1 cellular context compared by ENCODE assay signal in the genomic region with DNA sequence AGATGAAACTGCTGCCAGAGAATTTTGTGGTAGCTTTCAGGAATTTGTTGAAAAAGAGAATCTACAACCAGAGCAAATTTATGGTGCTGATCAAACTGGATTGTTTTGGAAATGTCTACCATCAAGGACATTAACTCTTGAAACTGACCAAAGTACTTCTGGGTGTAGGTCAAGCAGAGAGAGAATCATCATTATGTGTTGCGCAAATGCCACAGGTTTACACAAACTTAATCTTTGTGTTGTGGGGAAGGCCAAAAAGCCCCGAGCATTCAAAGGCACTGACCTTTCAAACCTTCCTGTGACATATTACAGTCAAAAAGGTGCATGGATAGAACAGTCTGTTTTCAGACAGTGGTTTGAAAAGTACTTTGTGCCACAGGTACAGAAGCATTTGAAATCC.
TF ChIP-seq lines count a peak whose summit lies in the region.

No MANE protein-coding gene starts in this region.

TF ChIP-seq in liver, 16 proteins besides CTCF, POLR2A, EP300 and RAD21 (continued from another document):
- TF ChIP-seq, protein P1, sequence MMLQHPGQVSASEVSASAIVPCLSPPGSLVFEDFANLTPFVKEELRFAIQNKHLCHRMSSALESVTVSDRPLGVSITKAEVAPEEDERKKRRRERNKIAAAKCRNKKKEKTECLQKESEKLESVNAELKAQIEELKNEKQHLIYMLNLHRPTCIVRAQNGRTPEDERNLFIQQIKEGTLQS (IDR thresholded peaks at IDR 0.05) = peak; percentile 7
- TF ChIP-seq YY1 (IDR thresholded peaks at IDR 0.05) (peak; percentile 77), FOXA1 (IDR thresholded peaks at IDR 0.05) (peak; percentile 55), SP1 (IDR thresholded peaks at IDR 0.05) (peak; percentile 84), FOXA2 (IDR thresholded peaks at IDR 0.05) (peak; percentile 61), NR2F2 (IDR thresholded peaks at IDR 0.05) (peak; percentile 34), TAF1 (conservative IDR thresholded peaks at IDR 0.05) (peak; percentile 37), HNF4G (IDR thresholded peaks at IDR 0.05) (peak; percentile 80), GABPA (IDR thresholded peaks at IDR 0.05 in 1 of 2, conservative IDR thresholded peaks at IDR 0.05 in 1 of 2) (peak in 1 of 2 donors; percentile 49), EGR1 (IDR thresholded peaks at IDR 0.05; ENCODE audit: low read depth in 2 of 2) (peak in 1 of 2 donors; percentile 79), RXRA (IDR thresholded peaks at IDR 0.05) (peak; percentile 91 to 96)
- TF ChIP-seq, protein P2, sequence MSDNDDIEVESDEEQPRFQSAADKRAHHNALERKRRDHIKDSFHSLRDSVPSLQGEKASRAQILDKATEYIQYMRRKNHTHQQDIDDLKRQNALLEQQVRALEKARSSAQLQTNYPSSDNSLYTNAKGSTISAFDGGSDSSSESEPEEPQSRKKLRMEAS (IDR thresholded peaks at IDR 0.05) = peak; percentile 72
- TF ChIP-seq, protein P3, sequence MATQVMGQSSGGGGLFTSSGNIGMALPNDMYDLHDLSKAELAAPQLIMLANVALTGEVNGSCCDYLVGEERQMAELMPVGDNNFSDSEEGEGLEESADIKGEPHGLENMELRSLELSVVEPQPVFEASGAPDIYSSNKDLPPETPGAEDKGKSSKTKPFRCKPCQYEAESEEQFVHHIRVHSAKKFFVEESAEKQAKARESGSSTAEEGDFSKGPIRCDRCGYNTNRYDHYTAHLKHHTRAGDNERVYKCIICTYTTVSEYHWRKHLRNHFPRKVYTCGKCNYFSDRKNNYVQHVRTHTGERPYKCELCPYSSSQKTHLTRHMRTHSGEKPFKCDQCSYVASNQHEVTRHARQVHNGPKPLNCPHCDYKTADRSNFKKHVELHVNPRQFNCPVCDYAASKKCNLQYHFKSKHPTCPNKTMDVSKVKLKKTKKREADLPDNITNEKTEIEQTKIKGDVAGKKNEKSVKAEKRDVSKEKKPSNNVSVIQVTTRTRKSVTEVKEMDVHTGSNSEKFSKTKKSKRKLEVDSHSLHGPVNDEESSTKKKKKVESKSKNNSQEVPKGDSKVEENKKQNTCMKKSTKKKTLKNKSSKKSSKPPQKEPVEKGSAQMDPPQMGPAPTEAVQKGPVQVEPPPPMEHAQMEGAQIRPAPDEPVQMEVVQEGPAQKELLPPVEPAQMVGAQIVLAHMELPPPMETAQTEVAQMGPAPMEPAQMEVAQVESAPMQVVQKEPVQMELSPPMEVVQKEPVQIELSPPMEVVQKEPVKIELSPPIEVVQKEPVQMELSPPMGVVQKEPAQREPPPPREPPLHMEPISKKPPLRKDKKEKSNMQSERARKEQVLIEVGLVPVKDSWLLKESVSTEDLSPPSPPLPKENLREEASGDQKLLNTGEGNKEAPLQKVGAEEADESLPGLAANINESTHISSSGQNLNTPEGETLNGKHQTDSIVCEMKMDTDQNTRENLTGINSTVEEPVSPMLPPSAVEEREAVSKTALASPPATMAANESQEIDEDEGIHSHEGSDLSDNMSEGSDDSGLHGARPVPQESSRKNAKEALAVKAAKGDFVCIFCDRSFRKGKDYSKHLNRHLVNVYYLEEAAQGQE (IDR thresholded peaks at IDR 0.05) = peak; percentile 55
- TF ChIP-seq, protein P4, sequence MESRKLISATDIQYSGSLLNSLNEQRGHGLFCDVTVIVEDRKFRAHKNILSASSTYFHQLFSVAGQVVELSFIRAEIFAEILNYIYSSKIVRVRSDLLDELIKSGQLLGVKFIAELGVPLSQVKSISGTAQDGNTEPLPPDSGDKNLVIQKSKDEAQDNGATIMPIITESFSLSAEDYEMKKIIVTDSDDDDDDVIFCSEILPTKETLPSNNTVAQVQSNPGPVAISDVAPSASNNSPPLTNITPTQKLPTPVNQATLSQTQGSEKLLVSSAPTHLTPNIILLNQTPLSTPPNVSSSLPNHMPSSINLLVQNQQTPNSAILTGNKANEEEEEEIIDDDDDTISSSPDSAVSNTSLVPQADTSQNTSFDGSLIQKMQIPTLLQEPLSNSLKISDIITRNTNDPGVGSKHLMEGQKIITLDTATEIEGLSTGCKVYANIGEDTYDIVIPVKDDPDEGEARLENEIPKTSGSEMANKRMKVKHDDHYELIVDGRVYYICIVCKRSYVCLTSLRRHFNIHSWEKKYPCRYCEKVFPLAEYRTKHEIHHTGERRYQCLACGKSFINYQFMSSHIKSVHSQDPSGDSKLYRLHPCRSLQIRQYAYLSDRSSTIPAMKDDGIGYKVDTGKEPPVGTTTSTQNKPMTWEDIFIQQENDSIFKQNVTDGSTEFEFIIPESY (IDR thresholded peaks at IDR 0.05) = peak; percentile 70
